In the genomic region with DNA sequence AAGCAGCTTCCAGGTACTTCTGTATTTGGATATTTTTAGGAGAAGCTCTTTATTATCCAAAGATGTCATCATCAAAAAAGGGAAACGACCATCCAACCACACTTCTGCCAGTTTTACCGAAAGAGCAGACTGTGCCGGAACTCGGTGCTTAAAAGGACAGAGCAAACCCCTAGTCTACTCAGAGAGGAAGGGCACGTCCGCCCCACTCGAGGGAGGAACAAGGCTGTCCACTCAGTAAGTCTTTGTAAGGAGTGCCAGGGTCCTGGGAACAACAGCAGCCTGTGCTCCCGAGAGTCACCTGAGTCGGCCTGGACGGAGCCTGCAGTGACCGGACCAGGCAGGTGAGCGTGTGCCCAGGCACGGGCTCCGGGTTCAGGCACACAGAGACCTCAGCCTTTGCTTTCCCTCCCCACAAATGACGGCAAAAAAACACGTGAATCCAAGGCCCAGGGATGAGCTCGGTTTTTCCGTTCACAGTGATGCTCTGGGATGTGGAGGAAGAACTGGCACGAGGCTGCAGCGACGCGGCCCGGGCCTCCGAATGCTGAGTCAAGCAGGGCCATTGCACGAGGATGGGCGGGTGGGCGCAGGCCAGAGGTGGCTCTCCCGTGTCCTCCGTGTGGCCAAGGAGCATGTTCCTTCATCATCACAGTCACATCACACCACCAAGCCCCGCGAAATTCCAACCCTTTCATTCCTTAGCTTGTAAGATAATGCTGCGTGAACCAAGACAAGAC, we compare ENCODE assay signal across 8 cellular contexts. TPM values are rescaled to one million over a fixed set of nuclear protein-coding genes. Genes with fewer than 3 reads are reported as not detected.
DNase-seq lines count a peak whose midpoint lies in the region; ATAC-seq and TF ChIP-seq lines count a peak whose summit lies in the region.

No MANE protein-coding gene starts in this region.

- H3K4me1 ChIP-seq in muscle layer of colon (ENCODE audit: insufficient read depth, low read length) (peaks cover 20% of the 10 kb centered on the region), uterus (peaks cover 9 to 12% of the 10 kb centered on the region in 2 donors)

- no peaks in the 10 kb centered on the region for H3K36me3 ChIP-seq in muscle layer of colon (ENCODE audit: insufficient read depth, low read length)
- no peaks in the 10 kb centered on the region for H3K36me3 ChIP-seq in uterus

- H3K9me3 ChIP-seq in muscle layer of colon (ENCODE audit: low read length) (no peaks in the 10 kb centered on the region), uterus (no peaks in the 10 kb centered on the region)

- H3K4me3 Mint-ChIP-seq in natural killer cell treated with Interleukin-12 subunit alpha and Interleukin-12 subunit beta and Interleukin-15 and Interleukin-18, amount 100 ng/mL, for 72 hours: no peak overlapping the region
- no peak overlapping the region for H3K4me3 Mint-ChIP-seq in natural killer cell

- no peaks in the 10 kb centered on the region for H3K27me3 ChIP-seq in muscle layer of colon (ENCODE audit: control insufficient read depth in 1 of 2, insufficient read depth in 2 of 2, low read length in 2 of 2)
- no peaks in the 10 kb centered on the region for H3K27me3 ChIP-seq in uterus

- peak overlapping the region; percentile 31 to 61 for H3K27ac Mint-ChIP-seq in natural killer cell treated with Interleukin-12 subunit alpha and Interleukin-12 subunit beta and Interleukin-15 and Interleukin-18, amount 100 ng/mL, for 72 hours
- H3K27ac Mint-ChIP-seq in natural killer cell: peak overlapping the region in 1 of 2 donors; percentile 31

- TF ChIP-seq CTCF in natural killer cell (IDR thresholded peaks at IDR 0.05) (no peak), uterus (IDR thresholded peaks at IDR 0.05) (no peak)

- H3K4me3 ChIP-seq in muscle layer of colon (ENCODE audit: low read depth in 1 of 2, low read length in 2 of 2) (no peak overlapping the region), uterus (no peak overlapping the region)

- peaks cover 17 to 24% of the 10 kb centered on the region in 2 donors for H3K4me1 Mint-ChIP-seq in natural killer cell treated with Interleukin-12 subunit alpha and Interleukin-12 subunit beta and Interleukin-15 and Interleukin-18, amount 100 ng/mL, for 72 hours (ENCODE audit: low read depth in 2 of 2)
- peaks cover 25% of the 10 kb centered on the region in 2 donors for H3K4me1 Mint-ChIP-seq in natural killer cell

- intact Hi-C loops in natural killer cell (cut with micrococcal nuclease): no loop called here
- intact Hi-C loops in uterus (cut with DNase I; ENCODE audit: low total_unique reads): no loop called here

- H3K9me3 Mint-ChIP-seq in natural killer cell treated with Interleukin-12 subunit alpha and Interleukin-12 subunit beta and Interleukin-15 and Interleukin-18, amount 100 ng/mL, for 72 hours: no peaks in the 10 kb centered on the region
- no peaks in the 10 kb centered on the region for H3K9me3 Mint-ChIP-seq in natural killer cell

- no peaks in the 10 kb centered on the region for H3K36me3 Mint-ChIP-seq in natural killer cell treated with Interleukin-12 subunit alpha and Interleukin-12 subunit beta and Interleukin-15 and Interleukin-18, amount 100 ng/mL, for 72 hours
- no peaks in the 10 kb centered on the region for H3K36me3 Mint-ChIP-seq in natural killer cell

- TF ChIP-seq POLR2A in uterus (IDR thresholded peaks at IDR 0.05): peak in 1 of 2 donors; percentile 16

- H3K27me3 Mint-ChIP-seq in natural killer cell treated with Interleukin-12 subunit alpha and Interleukin-12 subunit beta and Interleukin-15 and Interleukin-18, amount 100 ng/mL, for 72 hours: no peaks in the 10 kb centered on the region
- no peaks in the 10 kb centered on the region for H3K27me3 Mint-ChIP-seq in natural killer cell (ENCODE audit: low read depth in 2 of 2)

- no peak for ATAC-seq in natural killer cell treated with Interleukin-12 subunit alpha and Interleukin-12 subunit beta and Interleukin-15 and Interleukin-18, amount 100 ng/mL, for 72 hours
- no peak for ATAC-seq in natural killer cell
- ATAC-seq in GM18868 (IDR thresholded peaks at IDR 0.05; ENCODE audit: unreplicated experiment): no peak

- H3K9ac ChIP-seq in muscle layer of colon (ENCODE audit: low read length): no peak overlapping the region

- H3K27ac ChIP-seq in cingulate gyrus (ENCODE audit: low read depth, low read length): peak overlapping the region; percentile 58
- H3K27ac ChIP-seq in muscle layer of colon (ENCODE audit: low read depth, low read length): peak overlapping the region; percentile 52
- H3K27ac ChIP-seq in uterus: peak overlapping the region; percentile 85 to 91

- DNase-seq in natural killer cell treated with Interleukin-12 subunit alpha and Interleukin-12 subunit beta and Interleukin-15 and Interleukin-18, amount 100 ng/mL, for 72 hours (ENCODE audit: low spot score): no peak
- DNase-seq in natural killer cell (no peak), uterus (no peak), NCI-H187 treated with DMSO at 0.1 percent for 48 hours (lab: John Stamatoyannopoulos, UW) (no peak)
- no peak for DNase-seq in stimulated activated CD4-positive, alpha-beta T cell treated with anti-CD3 and anti-CD28 coated beads, Interleukin-4, amount 100 ng/mL, for 24 hours

RNA-seq across cellular contexts. Expression of a gene that starts 17.4 kb away (rescaled TPM):
- 10 to 100 TPM; 42.9 to 88.3 TPM for total RNA-seq in natural killer cell treated with Interleukin-12 subunit alpha and Interleukin-12 subunit beta and Interleukin-15 and Interleukin-18, amount 100 ng/mL, for 72 hours
- total RNA-seq in natural killer cell (1 to 10 TPM in 2 of 3 donors, under 1 TPM in 1; 0.59 to 1.4 (median 1.1) TPM), uterus (10 to 100 TPM in 3 of 4 donors, 1 to 10 TPM in 1; 1.8 to 51.2 (median 29.9) TPM)
